1 cellular context compared by ENCODE assay signal in genomic region chr3:186612721-186613636, GRCh38.
TF ChIP-seq lines count a peak whose summit lies in the region.

A gene with protein sequence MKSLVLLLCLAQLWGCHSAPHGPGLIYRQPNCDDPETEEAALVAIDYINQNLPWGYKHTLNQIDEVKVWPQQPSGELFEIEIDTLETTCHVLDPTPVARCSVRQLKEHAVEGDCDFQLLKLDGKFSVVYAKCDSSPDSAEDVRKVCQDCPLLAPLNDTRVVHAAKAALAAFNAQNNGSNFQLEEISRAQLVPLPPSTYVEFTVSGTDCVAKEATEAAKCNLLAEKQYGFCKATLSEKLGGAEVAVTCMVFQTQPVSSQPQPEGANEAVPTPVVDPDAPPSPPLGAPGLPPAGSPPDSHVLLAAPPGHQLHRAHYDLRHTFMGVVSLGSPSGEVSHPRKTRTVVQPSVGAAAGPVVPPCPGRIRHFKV (plus strand): TSS chr3:186613060. CDS start chr3:186613142, 82 bp downstream.

TF ChIP-seq in HepG2, 621 proteins besides CTCF, POLR2A, EP300 and RAD21 (continued from another document and continues in another):
- peak; percentile 79 for TF ChIP-seq RERE (CRISPR knock-in tag; IDR thresholded peaks at IDR 0.05; ENCODE audit: low read depth)
- peak; percentile 98 for TF ChIP-seq POLR2G (IDR thresholded peaks at IDR 0.05; ENCODE audit: low read depth, low read length)
- TF ChIP-seq ZBTB43 (CRISPR knock-in tag; conservative IDR thresholded peaks at IDR 0.05) = peak; percentile 91
- TF ChIP-seq RFX3 (CRISPR knock-in tag; IDR thresholded peaks at IDR 0.05) = no peak
- TF ChIP-seq, protein P1, sequence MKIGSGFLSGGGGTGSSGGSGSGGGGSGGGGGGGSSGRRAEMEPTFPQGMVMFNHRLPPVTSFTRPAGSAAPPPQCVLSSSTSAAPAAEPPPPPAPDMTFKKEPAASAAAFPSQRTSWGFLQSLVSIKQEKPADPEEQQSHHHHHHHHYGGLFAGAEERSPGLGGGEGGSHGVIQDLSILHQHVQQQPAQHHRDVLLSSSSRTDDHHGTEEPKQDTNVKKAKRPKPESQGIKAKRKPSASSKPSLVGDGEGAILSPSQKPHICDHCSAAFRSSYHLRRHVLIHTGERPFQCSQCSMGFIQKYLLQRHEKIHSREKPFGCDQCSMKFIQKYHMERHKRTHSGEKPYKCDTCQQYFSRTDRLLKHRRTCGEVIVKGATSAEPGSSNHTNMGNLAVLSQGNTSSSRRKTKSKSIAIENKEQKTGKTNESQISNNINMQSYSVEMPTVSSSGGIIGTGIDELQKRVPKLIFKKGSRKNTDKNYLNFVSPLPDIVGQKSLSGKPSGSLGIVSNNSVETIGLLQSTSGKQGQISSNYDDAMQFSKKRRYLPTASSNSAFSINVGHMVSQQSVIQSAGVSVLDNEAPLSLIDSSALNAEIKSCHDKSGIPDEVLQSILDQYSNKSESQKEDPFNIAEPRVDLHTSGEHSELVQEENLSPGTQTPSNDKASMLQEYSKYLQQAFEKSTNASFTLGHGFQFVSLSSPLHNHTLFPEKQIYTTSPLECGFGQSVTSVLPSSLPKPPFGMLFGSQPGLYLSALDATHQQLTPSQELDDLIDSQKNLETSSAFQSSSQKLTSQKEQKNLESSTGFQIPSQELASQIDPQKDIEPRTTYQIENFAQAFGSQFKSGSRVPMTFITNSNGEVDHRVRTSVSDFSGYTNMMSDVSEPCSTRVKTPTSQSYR (CRISPR knock-in tag; IDR thresholded peaks at IDR 0.05; ENCODE audit: borderline replicate concordance) = peak; percentile 94; the same call in 1 of the 2 replicates
- TF ChIP-seq NR2F1 (CRISPR knock-in tag; IDR thresholded peaks at IDR 0.05) = no peak
- TF ChIP-seq MED13 (CRISPR knock-in tag; IDR thresholded peaks at IDR 0.05) = peak; percentile 99
- peak; percentile 26; the same call in 1 of the 2 replicates for TF ChIP-seq ZBTB14 (CRISPR knock-in tag; IDR thresholded peaks at IDR 0.05)
- TF ChIP-seq KMT2A (CRISPR knock-in tag; IDR thresholded peaks at IDR 0.05) = no peak
- TF ChIP-seq MAFF (IDR thresholded peaks at IDR 0.05; ENCODE audit: low read depth, low read length) = no peak
- TF ChIP-seq MIXL1 (CRISPR knock-in tag; IDR thresholded peaks at IDR 0.05) = peak; percentile 48; the same call in 1 of the 2 replicates
- no peak for TF ChIP-seq ZNF597 (CRISPR knock-in tag; IDR thresholded peaks at IDR 0.05)
- TF ChIP-seq RXRB (CRISPR knock-in tag; IDR thresholded peaks at IDR 0.05; ENCODE audit: borderline replicate concordance) = peak; percentile 89
- 0 out of 2 replicates have a peak, but pooled peaks have one; percentile 32 for TF ChIP-seq SMARCC2 (IDR thresholded peaks at IDR 0.05)
- TF ChIP-seq, protein P2, sequence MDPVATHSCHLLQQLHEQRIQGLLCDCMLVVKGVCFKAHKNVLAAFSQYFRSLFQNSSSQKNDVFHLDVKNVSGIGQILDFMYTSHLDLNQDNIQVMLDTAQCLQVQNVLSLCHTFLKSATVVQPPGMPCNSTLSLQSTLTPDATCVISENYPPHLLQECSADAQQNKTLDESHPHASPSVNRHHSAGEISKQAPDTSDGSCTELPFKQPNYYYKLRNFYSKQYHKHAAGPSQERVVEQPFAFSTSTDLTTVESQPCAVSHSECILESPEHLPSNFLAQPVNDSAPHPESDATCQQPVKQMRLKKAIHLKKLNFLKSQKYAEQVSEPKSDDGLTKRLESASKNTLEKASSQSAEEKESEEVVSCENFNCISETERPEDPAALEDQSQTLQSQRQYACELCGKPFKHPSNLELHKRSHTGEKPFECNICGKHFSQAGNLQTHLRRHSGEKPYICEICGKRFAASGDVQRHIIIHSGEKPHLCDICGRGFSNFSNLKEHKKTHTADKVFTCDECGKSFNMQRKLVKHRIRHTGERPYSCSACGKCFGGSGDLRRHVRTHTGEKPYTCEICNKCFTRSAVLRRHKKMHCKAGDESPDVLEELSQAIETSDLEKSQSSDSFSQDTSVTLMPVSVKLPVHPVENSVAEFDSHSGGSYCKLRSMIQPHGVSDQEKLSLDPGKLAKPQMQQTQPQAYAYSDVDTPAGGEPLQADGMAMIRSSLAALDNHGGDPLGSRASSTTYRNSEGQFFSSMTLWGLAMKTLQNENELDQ (CRISPR knock-in tag; IDR thresholded peaks at IDR 0.05; ENCODE audit: borderline replicate concordance) = no peak; the same call in 1 of the 2 replicates
- no peak for TF ChIP-seq ZBTB1 (CRISPR knock-in tag; IDR thresholded peaks at IDR 0.05; ENCODE audit: borderline replicate concordance)
- peak; percentile 79; the same call in 1 of the 2 replicates for TF ChIP-seq ZNF331 (CRISPR knock-in tag; IDR thresholded peaks at IDR 0.05)
- peak; percentile 99 for TF ChIP-seq KDM6A (CRISPR knock-in tag; IDR thresholded peaks at IDR 0.05; ENCODE audit: low read depth)
- peak; percentile 73; the same call in 1 of the 2 replicates for TF ChIP-seq ZFP1 (CRISPR knock-in tag; IDR thresholded peaks at IDR 0.05)
- TF ChIP-seq SPEN (CRISPR knock-in tag; IDR thresholded peaks at IDR 0.05; ENCODE audit: low read depth) = peak; percentile 94
- peak; percentile 73; the same call in 1 of the 2 replicates for TF ChIP-seq RNF219 (CRISPR knock-in tag; IDR thresholded peaks at IDR 0.05)
- 0 out of 2 replicates have a peak, but pooled peaks have one; percentile 65 for TF ChIP-seq FOXK1 (CRISPR knock-in tag; IDR thresholded peaks at IDR 0.05; ENCODE audit: borderline replicate concordance, low read depth)
- TF ChIP-seq BHLHE40 (IDR thresholded peaks at IDR 0.05; ENCODE audit: low read length) = no peak; the same call in 1 of the 2 replicates
- TF ChIP-seq ZNF552 (CRISPR knock-in tag; IDR thresholded peaks at IDR 0.05; ENCODE audit: borderline replicate concordance) = 0 out of 2 replicates have a peak, but pooled peaks have one; percentile 21
- peak; percentile 96 for TF ChIP-seq ZNF687 (CRISPR knock-in tag; IDR thresholded peaks at IDR 0.05)
- TF ChIP-seq NFIC (IDR thresholded peaks at IDR 0.05; ENCODE audit: low read length) = no peak
